ENCODE assay signal across 8 cellular contexts in the genomic region with DNA sequence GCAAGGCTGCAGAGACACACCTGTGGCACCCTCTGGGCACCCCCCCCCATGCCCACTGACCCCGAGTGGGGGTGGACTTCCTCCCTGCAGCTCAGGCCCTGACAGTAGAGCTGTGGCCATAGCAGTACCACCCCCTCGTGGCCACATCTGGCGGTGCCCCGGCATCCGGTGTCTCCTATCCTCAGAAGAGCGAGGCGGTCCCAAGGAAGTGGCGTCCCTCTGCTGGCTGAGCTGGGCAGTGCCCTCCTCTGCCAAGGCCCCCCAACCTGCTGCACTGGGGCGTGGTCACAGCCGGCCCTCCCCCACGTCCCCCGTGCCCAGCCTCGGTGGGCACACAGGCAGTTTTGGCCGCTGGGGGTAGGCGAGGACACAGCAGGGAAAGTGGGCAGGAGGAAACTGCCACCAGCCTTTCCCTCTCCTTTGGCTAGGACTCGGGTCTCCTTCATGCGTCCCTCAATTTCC. TPM values are rescaled to one million over a fixed set of nuclear protein-coding genes. Genes with fewer than 3 reads are reported as not detected.
DNase-seq lines count a peak whose midpoint lies in the region; ATAC-seq and TF ChIP-seq lines count a peak whose summit lies in the region.

No MANE protein-coding gene starts in this region.

- no peak overlapping the region for H3K9ac ChIP-seq in HUES48 (ENCODE audit: low read depth, low read length)

- H3K36me3 ChIP-seq in HUES48 (ENCODE audit: control insufficient read depth, insufficient read depth, low read length) (no peaks in the 10 kb centered on the region), heart right ventricle (no peaks in the 10 kb centered on the region)

- WGBS in heart right ventricle, 2 donors = 41 to 53% methylated on average over 17 of the region's 17 CpGs

- peak; percentile 16 to 76 (median 56) for TF ChIP-seq CTCF in heart right ventricle (IDR thresholded peaks at IDR 0.05)

- H3K4me1 Mint-ChIP-seq in activated CD4-positive, alpha-beta T cell treated with anti-CD3 and anti-CD28 coated beads for 36 hours = no peaks in the 10 kb centered on the region

- no peak overlapping the region for H3K4me3 Mint-ChIP-seq in activated CD4-positive, alpha-beta T cell treated with anti-CD3 and anti-CD28 coated beads for 36 hours

- H3K27ac Mint-ChIP-seq in activated CD4-positive, alpha-beta T cell treated with anti-CD3 and anti-CD28 coated beads for 36 hours = no peak overlapping the region

- H3K9me3 ChIP-seq in HUES48 (ENCODE audit: control insufficient read depth, insufficient read depth, low read length) (no peaks in the 10 kb centered on the region), heart right ventricle (no peaks in the 10 kb centered on the region)

- H3K9me3 Mint-ChIP-seq in activated CD4-positive, alpha-beta T cell treated with anti-CD3 and anti-CD28 coated beads for 36 hours (ENCODE audit: low read depth) = no peaks in the 10 kb centered on the region

- intact Hi-C loops in activated CD4-positive, alpha-beta T cell treated with anti-CD3 and anti-CD28 coated beads for 36 hours (cut with DNase I, micrococcal nuclease) = no loop called here
- intact Hi-C loops in heart right ventricle (cut with DNase I) = no loop called here
- intact Hi-C loops in posterior vena cava (cut with DNase I) = no loop called here

- peaks cover 6% of the 10 kb centered on the region for H3K27me3 Mint-ChIP-seq in activated CD4-positive, alpha-beta T cell treated with anti-CD3 and anti-CD28 coated beads for 36 hours

- CTCF ChIA-PET in activated CD4-positive, alpha-beta T cell treated with anti-CD3 and anti-CD28 coated beads for 36 hours (lab: Charles Lee) = interaction anchor here (0.6 to 1.9 kb wide), 7 partner anchors 8 to 79 kb away, joined by 3 to 7 read pairs (median 4); no protein-coding TSS in a partner anchor

- H3K27ac ChIP-seq in HUES48 (ENCODE audit: low read depth, low read length) (no peak overlapping the region), heart right ventricle (no peak overlapping the region)

- H3K4me1 ChIP-seq in HUES48 (ENCODE audit: control insufficient read depth, insufficient read depth, low read length) (no peaks in the 10 kb centered on the region), heart right ventricle (peaks cover 0 to 9% (median 0%) of the 10 kb centered on the region in 9 donors)

- H3K4me3 ChIP-seq in HUES48 (ENCODE audit: low read depth, low read length) (peak overlapping the region; percentile 35; the same call in 1 of the 2 replicates), heart right ventricle (no peak overlapping the region)

- peak; percentile 97 for ATAC-seq in activated CD4-positive, alpha-beta T cell treated with anti-CD3 and anti-CD28 coated beads for 36 hours
- ATAC-seq in heart right ventricle (peak; percentile 53 to 79 (median 67)), GM19035 (IDR thresholded peaks at IDR 0.05; ENCODE audit: unreplicated experiment) (no peak)

- no peaks in the 10 kb centered on the region for H3K36me3 Mint-ChIP-seq in activated CD4-positive, alpha-beta T cell treated with anti-CD3 and anti-CD28 coated beads for 36 hours (ENCODE audit: low read depth)

- DNase-seq in activated CD4-positive, alpha-beta T cell treated with anti-CD3 and anti-CD28 coated beads for 36 hours = peak; percentile 85
- no peak for DNase-seq in activated CD4-positive, alpha-beta T cell treated with anti-CD3 and anti-CD28 coated beads for 4 hours
- DNase-seq in OCI-M1 (lab: John Stamatoyannopoulos, UW) = peak; percentile 90
- DNase-seq in activated effector memory CD4-positive, alpha-beta T cell treated with Interleukin-2 at 50 U/mL for 16 hours = peak; percentile 6
- DNase-seq in heart right ventricle = peak; percentile 35 to 67
- peak; percentile 91 for DNase-seq in posterior vena cava (ENCODE audit: low spot score)

- POLR2A ChIA-PET in activated CD4-positive, alpha-beta T cell treated with anti-CD3 and anti-CD28 coated beads for 36 hours (lab: Charles Lee) = no interaction called here

- peaks cover 2% of the 10 kb centered on the region; the same call in 1 of the 2 replicates for H3K27me3 ChIP-seq in HUES48 (ENCODE audit: control insufficient read depth, insufficient read depth, low read length)
- H3K27me3 ChIP-seq in heart right ventricle = no peaks in the 10 kb centered on the region

RNA-seq across cellular contexts. Expression of a gene that starts 6.0 kb away (rescaled TPM):
- total RNA-seq in activated CD4-positive, alpha-beta T cell treated with anti-CD3 and anti-CD28 coated beads for 36 hours = under 1 TPM; 0.35 to 0.37 TPM
- 1 to 10 TPM in 5 of 10 donors, under 1 TPM in 5; 0.49 to 1.4 (median 0.98) TPM for total RNA-seq in heart right ventricle
- polyA plus RNA-seq in heart right ventricle = under 1 TPM; 0.14 to 0.44 TPM
- total RNA-seq in posterior vena cava = 1 to 10 TPM in 1 of 2 donors, under 1 TPM in 1; 1.00 to 1.0 TPM

RNA-seq across cellular contexts. Expression of a gene that starts 42.7 kb away (rescaled TPM):
- under 1 TPM; 0.16 to 0.30 TPM for total RNA-seq in activated CD4-positive, alpha-beta T cell treated with anti-CD3 and anti-CD28 coated beads for 36 hours
- 1 to 10 TPM; 1.5 to 6.1 (median 3.2) TPM for total RNA-seq in heart right ventricle
- 1 to 10 TPM in 1 of 2 donors, under 1 TPM in 1; 0.87 to 5.6 TPM for polyA plus RNA-seq in heart right ventricle
- not detected for total RNA-seq in posterior vena cava

Comparison
In these comparisons a context has a peak if more than half of its experiments do, and no peak if none do; other contexts are left out.
1. DNase-seq: peak in activated CD4-positive, alpha-beta T cell treated with anti-CD3 and anti-CD28 coated beads for 36 hours (single experiment), OCI-M1 (single experiment), activated effector memory CD4-positive, alpha-beta T cell treated with Interleukin-2 at 50 U/mL for 16 hours (single experiment), heart right ventricle (2 of 2) and posterior vena cava (single experiment); none in activated CD4-positive, alpha-beta T cell treated with anti-CD3 and anti-CD28 coated beads for 4 hours (0 of 2).